ENCODE assay signal across 8 cellular contexts in the genomic region with DNA sequence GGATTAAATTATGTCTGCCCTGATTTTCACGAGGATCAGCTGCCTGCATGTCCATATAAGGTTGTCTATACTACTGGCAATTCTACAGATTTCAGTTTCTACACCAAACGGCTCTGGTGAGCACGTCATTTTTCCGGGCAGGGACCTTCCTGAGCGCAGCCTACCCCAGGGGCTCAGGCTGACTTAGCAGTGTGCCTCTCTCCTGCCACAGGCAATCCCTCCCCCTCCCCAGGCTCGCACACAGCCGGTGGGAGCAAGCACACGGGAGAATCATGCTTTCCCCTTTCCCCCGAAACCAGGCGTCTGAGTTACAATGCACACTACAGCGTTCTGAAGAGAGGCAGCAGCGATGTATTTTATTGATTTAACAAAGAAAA. TPM values are rescaled to one million over a fixed set of nuclear protein-coding genes. Genes with fewer than 3 reads are reported as not detected.
A peak's percentile ranks its signal among the peaks of the same experiment; 100 is the strongest.
DNase-seq lines count a peak whose midpoint lies in the region; ATAC-seq and TF ChIP-seq lines count a peak whose summit lies in the region.

No MANE protein-coding gene starts in this region.

- peaks cover 78% of the 10 kb centered on the region for H3K36me3 Mint-ChIP-seq in CD4-positive, alpha-beta T cell (ENCODE audit: low read depth)
- H3K36me3 Mint-ChIP-seq in chondrocyte (ENCODE audit: low read depth) = peaks cover 62% of the 10 kb centered on the region

- H3K27me3 Mint-ChIP-seq in CD4-positive, alpha-beta T cell = no peaks in the 10 kb centered on the region
- H3K27me3 Mint-ChIP-seq in chondrocyte (ENCODE audit: low read depth) = no peaks in the 10 kb centered on the region

- intact Hi-C loops in CD4-positive, alpha-beta T cell (cut with DNase I, micrococcal nuclease) = loop anchor here (1.0 to 10.0 kb wide), 4 partner anchors 22 to 164 kb away; no protein-coding TSS in a partner anchor
- intact Hi-C loops in left lung (cut with DNase I) = loop anchor here in 1 of 2 donors (5.0 kb wide), 1 partner anchor 69 kb away; no protein-coding TSS in a partner anchor

- peak overlapping the region; percentile 91 for H3K4me3 Mint-ChIP-seq in CD4-positive, alpha-beta T cell
- H3K4me3 Mint-ChIP-seq in chondrocyte (ENCODE audit: unreplicated experiment) = peak overlapping the region; percentile 94

- H3K36me3 ChIP-seq in WERI-Rb-1 (peaks cover 38% of the 10 kb centered on the region), left lung (peaks cover 10 to 45% of the 10 kb centered on the region in 2 donors)

- H3K27ac Mint-ChIP-seq in CD4-positive, alpha-beta T cell = peak overlapping the region; percentile 97
- peak overlapping the region; percentile 99 for H3K27ac Mint-ChIP-seq in chondrocyte (ENCODE audit: unreplicated experiment)

- H3K4me1 Mint-ChIP-seq in CD4-positive, alpha-beta T cell (ENCODE audit: low read depth) = peaks cover 61% of the 10 kb centered on the region
- H3K4me1 Mint-ChIP-seq in chondrocyte (ENCODE audit: low read depth) = peaks cover 49% of the 10 kb centered on the region

- ATAC-seq in CD4-positive, alpha-beta T cell (ENCODE audit: poor library complexity) = peak; percentile 22
- peak; percentile 15 for ATAC-seq in GM19468 (IDR thresholded peaks at IDR 0.05; ENCODE audit: extremely low read depth, unreplicated experiment)
- peak; percentile 2 for ATAC-seq in left lung
- no peak for ATAC-seq in HG02852 (IDR thresholded peaks at IDR 0.05; ENCODE audit: unreplicated experiment)

- peaks cover 39 to 46% of the 10 kb centered on the region in 2 donors for H3K4me1 ChIP-seq in left lung

- peak overlapping the region; percentile 92 for H3K4me3 ChIP-seq in WERI-Rb-1 (ENCODE audit: low read depth, low read length)
- H3K4me3 ChIP-seq in left lung = peak overlapping the region; percentile 66 to 97

- CTCF ChIA-PET in CD4-positive, alpha-beta T cell (lab: Charles Lee) = interaction anchor here (1.4 to 2.8 kb wide), 3 partner anchors 23 to 89 kb away, joined by 3 to 10 read pairs (median 6); no protein-coding TSS in a partner anchor

- POLR2A ChIA-PET in CD4-positive, alpha-beta T cell (lab: Charles Lee) = interaction anchor here (0.9 to 6.8 kb wide), 29 partner anchors 9 to 1507 kb away, joined by 3 to 497 read pairs (median 14); no protein-coding TSS in a partner anchor

- no peaks in the 10 kb centered on the region for H3K9me3 ChIP-seq in CD4-positive, alpha-beta T cell (ENCODE audit: control insufficient read depth, low read length)
- H3K9me3 ChIP-seq in WERI-Rb-1 (ENCODE audit: severe bottlenecking) = no peaks in the 10 kb centered on the region
- no peaks in the 10 kb centered on the region for H3K9me3 ChIP-seq in left lung

- peak overlapping the region; percentile 99 for H3K27ac ChIP-seq in CD4-positive, alpha-beta T cell (ENCODE audit: low read depth, low read length)
- H3K27ac ChIP-seq in WERI-Rb-1 (peak overlapping the region; percentile 97), left lung (peak overlapping the region; percentile 100)

- H3K27me3 ChIP-seq in CD4-positive, alpha-beta T cell (ENCODE audit: control insufficient read depth, insufficient read depth, low read length) = no peaks in the 10 kb centered on the region
- no peaks in the 10 kb centered on the region for H3K27me3 ChIP-seq in WERI-Rb-1 (ENCODE audit: insufficient read depth, low read depth, severe bottlenecking)
- H3K27me3 ChIP-seq in left lung = no peaks in the 10 kb centered on the region

- no peaks in the 10 kb centered on the region for H3K9me3 Mint-ChIP-seq in CD4-positive, alpha-beta T cell
- no peaks in the 10 kb centered on the region for H3K9me3 Mint-ChIP-seq in chondrocyte (ENCODE audit: low read depth)

- no peak for TF ChIP-seq CTCF in CD4-positive, alpha-beta T cell (IDR thresholded peaks at IDR 0.05)
- TF ChIP-seq CTCF in WERI-Rb-1 (IDR thresholded peaks at IDR 0.05; ENCODE audit: low read depth, low read length) (no peak), chondrocyte (IDR thresholded peaks at IDR 0.05) (no peak), left lung (IDR thresholded peaks at IDR 0.05) (no peak)

- peak; percentile 45 to 72 (median 56) for DNase-seq in CD4-positive, alpha-beta T cell
- peak; percentile 69 for DNase-seq in LHCN-M2 (ENCODE audit: low read depth)
- peak; percentile 33 for DNase-seq in WERI-Rb-1
- no peak for DNase-seq in chondrocyte (ENCODE audit: low spot score)
- peak; percentile 64 to 81 for DNase-seq in left lung
- DNase-seq in stimulated activated CD4-positive, alpha-beta T cell treated with anti-CD3 and anti-CD28 coated beads, TNF-alpha, amount 100 ng/mL, for 4 hours (ENCODE audit: low read depth in 3 of 3) = peak in 2 of 3 experiments; percentile 49 to 55

RNA-seq across cellular contexts. Expression of gene KLF6, which starts 1.7 kb away (rescaled TPM):
- 100 to 1,000 TPM; 851 to 874 TPM for total RNA-seq in CD4-positive, alpha-beta T cell
- total RNA-seq in LHCN-M2 (2014; rRNA removed) (30.7 and 35.9 TPM in 2 replicates), chondrocyte (201 to 355 TPM (median 330 TPM) in 3 replicates), left lung (100 to 1,000 TPM; 158 to 217 TPM)
- polyA plus RNA-seq in LHCN-M2 (2012) = 48.4 TPM
